11 cellular contexts compared by ENCODE assay signal in the genomic region with DNA sequence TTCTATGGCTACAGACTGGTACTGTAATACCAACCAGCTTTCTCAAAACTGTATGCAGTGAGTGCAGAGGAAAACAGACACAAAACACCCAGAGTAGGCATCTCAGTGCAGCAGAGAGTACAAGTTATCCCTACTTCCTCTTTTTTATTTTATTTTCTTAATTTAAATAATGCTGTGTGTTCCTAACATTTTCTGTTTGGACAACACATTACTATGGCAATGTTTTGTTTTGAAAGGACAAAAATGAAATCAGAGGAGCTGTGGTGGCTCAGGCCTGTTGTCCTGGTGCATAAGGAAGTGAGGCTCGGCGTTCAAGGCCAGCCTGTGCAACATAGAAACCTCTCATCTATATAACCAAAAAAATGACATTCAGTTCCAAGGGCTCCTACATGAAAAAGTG. TPM values are rescaled to one million over a fixed set of nuclear protein-coding genes. Genes with fewer than 3 reads are reported as not detected.
DNase-seq lines count a peak whose midpoint lies in the region; ATAC-seq and TF ChIP-seq lines count a peak whose summit lies in the region.
"Had no signal": no experiment of that assay in that cellular context is flagged by ENCODE, and none has a peak within 500 bp of the region (broad histone marks: within the 10 kb centered on the region; RNA-seq: fewer than 3 reads in every experiment).

No MANE protein-coding gene starts in this region.

- peak overlapping the region; percentile 30; the same call in 1 of the 2 replicates for H3K4me3 Mint-ChIP-seq in HFFc6
- H3K4me3 Mint-ChIP-seq in glutamatergic neuron (ENCODE audit: unreplicated experiment): no peak overlapping the region
- H3K4me3 Mint-ChIP-seq in stimulated activated memory B cell treated with anti-CD40 and anti-IgM and Interleukin-4, amounts not matched to agents 10 μg/mL and 1 μg/mL and 100 μg/mL, for 72 hours: no peak overlapping the region
- H3K4me3 Mint-ChIP-seq in activated T-cell treated with anti-CD3 and anti-CD28 coated beads, Interleukin-2, amount 50 U/mL, for 72 hours: no peak overlapping the region
- H3K4me3 Mint-ChIP-seq: activated T-helper 1 cell treated with anti-CD3 and anti-CD28 coated beads, Interleukin-12 subunit alpha, Interleukin-12 subunit beta, Interleukin-2, Interleukin-4 antibody, amounts not matched to agents 30 ng/mL and 10 ng/mL and 1 ng/mL, durations not matched to agents 14 hours and 24 hours and 36 hours had no signal

- H3K9me2 ChIP-seq in OCI-LY7 (ENCODE audit: insufficient read depth, low read length): no peaks in the 10 kb centered on the region

- peak overlapping the region; percentile 68 for H3K4me2 ChIP-seq in OCI-LY7 (ENCODE audit: low read length)

- no TSS peak for BruUV-seq in OCI-LY7 (replicated peaks; lab: Mats Ljungman, UMichigan)

- peaks cover 9% of the 10 kb centered on the region; the same call in 1 of the 2 replicates for H3K9me3 ChIP-seq in OCI-LY7 (ENCODE audit: low read length)

- POLR2A ChIA-PET in OCI-LY7 (lab: Charles Lee): interaction anchor here (0.6 to 12.4 kb wide), 13 partner anchors 13 to 283 kb away, joined by 3 to 330 read pairs (median 5); partner anchors contain the start of gene SELPLG

- CTCF ChIA-PET in OCI-LY7 (lab: Charles Lee; ENCODE audit: unreplicated experiment): interaction anchor here (0.5 to 1.3 kb wide), 2 partner anchors 23 to 48 kb away, joined by 4 to 9 read pairs; no protein-coding TSS in a partner anchor

- H3K4me1 ChIP-seq in OCI-LY7 (ENCODE audit: insufficient read depth, low read length, poor library complexity, severe bottlenecking): peaks cover 58% of the 10 kb centered on the region

- H3K4me3 ChIP-seq in OCI-LY7 (ENCODE audit: low read depth, low read length, poor library complexity, severe bottlenecking): peak overlapping the region; percentile 12

- peak overlapping the region; percentile 96 for H3K27ac Mint-ChIP-seq in HFFc6
- peak overlapping the region; percentile 91 for H3K27ac Mint-ChIP-seq in glutamatergic neuron (ENCODE audit: unreplicated experiment)
- H3K27ac Mint-ChIP-seq in stimulated activated memory B cell treated with anti-CD40 and anti-IgM and Interleukin-4, amounts not matched to agents 10 μg/mL and 1 μg/mL and 100 μg/mL, for 72 hours: peak overlapping the region; percentile 69
- H3K27ac Mint-ChIP-seq in activated T-cell treated with anti-CD3 and anti-CD28 coated beads, Interleukin-2, amount 50 U/mL, for 72 hours: no peak overlapping the region
- H3K27ac Mint-ChIP-seq: activated T-helper 1 cell treated with anti-CD3 and anti-CD28 coated beads, Interleukin-12 subunit alpha, Interleukin-12 subunit beta, Interleukin-2, Interleukin-4 antibody, amounts not matched to agents 30 ng/mL and 10 ng/mL and 1 ng/mL, durations not matched to agents 14 hours and 24 hours and 36 hours had no signal

- intact Hi-C loops in OCI-LY7 (cut with micrococcal nuclease; ENCODE audit: unreplicated experiment): no loop called here

- peaks cover 7% of the 10 kb centered on the region; the same call in 1 of the 2 replicates for H3K27me3 Mint-ChIP-seq in HFFc6 (ENCODE audit: insufficient read depth)
- H3K27me3 Mint-ChIP-seq in glutamatergic neuron (ENCODE audit: unreplicated experiment): no peaks in the 10 kb centered on the region
- no peaks in the 10 kb centered on the region for H3K27me3 Mint-ChIP-seq in stimulated activated memory B cell treated with anti-CD40 and anti-IgM and Interleukin-4, amounts not matched to agents 10 μg/mL and 1 μg/mL and 100 μg/mL, for 72 hours
- H3K27me3 Mint-ChIP-seq in activated T-cell treated with anti-CD3 and anti-CD28 coated beads, Interleukin-2, amount 50 U/mL, for 72 hours (ENCODE audit: low read depth): no peaks in the 10 kb centered on the region

- DNase-seq in HFFc6 (no peak), OCI-LY7 (ENCODE audit: low spot score) (peak; percentile 67), glutamatergic neuron (no peak), HK-2 (ENCODE audit: unreplicated experiment) (no peak), GM13976 (ENCODE audit: low spot score) (no peak), NCI-H1048 (lab: John Stamatoyannopoulos, UW) (no peak)
- DNase-seq in activated T-cell treated with anti-CD3 and anti-CD28 coated beads, Interleukin-2, amount 50 U/mL, for 72 hours: no peak
- DNase-seq: DMS79 treated with DMSO at 0.1 percent for 48 hours, NCI-H748 treated with DMSO at 0.1 percent for 48 hours had no signal

- peak; percentile 70 for ATAC-seq in stimulated activated memory B cell treated with anti-CD40 and anti-IgM and Interleukin-4, amounts not matched to agents 10 μg/mL and 1 μg/mL and 100 μg/mL, for 72 hours
- ATAC-seq in activated T-cell treated with anti-CD3 and anti-CD28 coated beads, Interleukin-2, amount 50 U/mL, for 72 hours (replicated peaks in 1 of 2): no peak

- no peak for TF ChIP-seq CTCF in HFFc6 (IDR thresholded peaks at IDR 0.05)
- TF ChIP-seq CTCF in OCI-LY7 (conservative IDR thresholded peaks at IDR 0.05; ENCODE audit: low read length): no peak
- no peak for TF ChIP-seq CTCF in glutamatergic neuron (IDR thresholded peaks at IDR 0.05; ENCODE audit: partially characterized antibody, unreplicated experiment)
- no peak for TF ChIP-seq CTCF in GM13976 (IDR thresholded peaks at IDR 0.05; ENCODE audit: borderline replicate concordance, control extremely low read depth, extremely low read depth, insufficient read depth, missing control alignments)

- in situ Hi-C loops in GM13976 (cut with MboI; ENCODE audit: low sequenced_read_pairs, unreplicated experiment): loop anchor here (10.0 to 25.0 kb wide), 3 partner anchors 137 to 420 kb away; partner anchors contain the start of genes ALKBH2 and UNG

- H3K36me3 ChIP-seq in OCI-LY7 (ENCODE audit: insufficient read depth, low read length): peaks cover 20% of the 10 kb centered on the region

- H3K27ac ChIP-seq in OCI-LY7 (ENCODE audit: low read depth, low read length, poor library complexity, severe bottlenecking): peak overlapping the region; percentile 94

- peaks cover 48% of the 10 kb centered on the region for H3K79me2 ChIP-seq in OCI-LY7 (ENCODE audit: insufficient read depth, low read depth, low read length)

- H3K4me1 Mint-ChIP-seq in HFFc6 (ENCODE audit: low read depth) (peaks cover 97% of the 10 kb centered on the region), glutamatergic neuron (ENCODE audit: low read depth, unreplicated experiment) (peaks cover 56% of the 10 kb centered on the region)
- H3K4me1 Mint-ChIP-seq in stimulated activated memory B cell treated with anti-CD40 and anti-IgM and Interleukin-4, amounts not matched to agents 10 μg/mL and 1 μg/mL and 100 μg/mL, for 72 hours: peaks cover 60% of the 10 kb centered on the region
- peaks cover 28% of the 10 kb centered on the region for H3K4me1 Mint-ChIP-seq in activated T-cell treated with anti-CD3 and anti-CD28 coated beads, Interleukin-2, amount 50 U/mL, for 72 hours (ENCODE audit: low read depth)

- H3K9me3 Mint-ChIP-seq in HFFc6: 0 out of 2 replicates have a peak, but pooled peaks cover 3% of the 10 kb centered on the region
- H3K9me3 Mint-ChIP-seq in glutamatergic neuron (ENCODE audit: unreplicated experiment): peaks cover 6% of the 10 kb centered on the region
- no peaks in the 10 kb centered on the region for H3K9me3 Mint-ChIP-seq in stimulated activated memory B cell treated with anti-CD40 and anti-IgM and Interleukin-4, amounts not matched to agents 10 μg/mL and 1 μg/mL and 100 μg/mL, for 72 hours
- no peaks in the 10 kb centered on the region for H3K9me3 Mint-ChIP-seq in activated T-cell treated with anti-CD3 and anti-CD28 coated beads, Interleukin-2, amount 50 U/mL, for 72 hours
- H3K9me3 Mint-ChIP-seq: activated T-helper 1 cell treated with anti-CD3 and anti-CD28 coated beads, Interleukin-12 subunit alpha, Interleukin-12 subunit beta, Interleukin-2, Interleukin-4 antibody, amounts not matched to agents 30 ng/mL and 10 ng/mL and 1 ng/mL, durations not matched to agents 14 hours and 24 hours and 36 hours had no signal

- H2AFZ ChIP-seq in OCI-LY7 (ENCODE audit: low read length): peak overlapping the region; percentile 3; the same call in 1 of the 2 replicates

- H3K36me3 Mint-ChIP-seq in HFFc6 (ENCODE audit: low read depth) (peaks cover 43% of the 10 kb centered on the region), glutamatergic neuron (ENCODE audit: unreplicated experiment) (no peaks in the 10 kb centered on the region)
- peaks cover 22% of the 10 kb centered on the region for H3K36me3 Mint-ChIP-seq in stimulated activated memory B cell treated with anti-CD40 and anti-IgM and Interleukin-4, amounts not matched to agents 10 μg/mL and 1 μg/mL and 100 μg/mL, for 72 hours
- no peaks in the 10 kb centered on the region for H3K36me3 Mint-ChIP-seq in activated T-cell treated with anti-CD3 and anti-CD28 coated beads, Interleukin-2, amount 50 U/mL, for 72 hours (ENCODE audit: insufficient read depth in 2 of 2)

- H4K20me1 ChIP-seq in OCI-LY7 (ENCODE audit: insufficient read depth, low read length): no peaks in the 10 kb centered on the region

RNA-seq across cellular contexts. Expression of gene SELPLG, which starts 33.7 kb away (rescaled TPM):
- total RNA-seq in HFFc6 (2021; fragmentation: NEBNext Ultra II Directional; extraction: Animal tissue kit (Norgen Biotek cat#: 25700)): 1 to 10 TPM; 6.2 to 8.1 (median 7.1) TPM
- total RNA-seq in OCI-LY7 (2014; rRNA removed; shearing (Covaris generic)): 16.9 and 20.0 TPM in 2 replicates
- total RNA-seq in OCI-LY7 (2022) (21.0 and 25.3 TPM in 2 replicates), glutamatergic neuron (ENCODE audit: unreplicated experiment) (0.34 TPM)
- 10 to 100 TPM; 49.6 to 55.4 TPM for total RNA-seq in activated T-cell treated with anti-CD3 and anti-CD28 coated beads, Interleukin-2, amount 50 U/mL, for 72 hours
